In genomic region chr6:145147559-145147958, GRCh38 we compare ENCODE assay signal across 16 cellular contexts.
DNase-seq lines count a peak whose midpoint lies in the region; ATAC-seq and TF ChIP-seq lines count a peak whose summit lies in the region.
"Had no signal": no experiment of that assay in that cellular context is flagged by ENCODE, and none has a peak within 500 bp of the region (broad histone marks: within the 10 kb centered on the region; RNA-seq: fewer than 3 reads in every experiment).

No MANE protein-coding gene starts in this region.

- H3K4me3 Mint-ChIP-seq in mesothelial cell of epicardium = no peak overlapping the region

- peaks cover 3% of the 10 kb centered on the region for H3K4me1 Mint-ChIP-seq in mesothelial cell of epicardium

- no peaks in the 10 kb centered on the region for H3K36me3 Mint-ChIP-seq in mesothelial cell of epicardium

- no peak overlapping the region for H3K27ac Mint-ChIP-seq in mesothelial cell of epicardium

- no peaks in the 10 kb centered on the region for H3K9me3 ChIP-seq in osteoblast (ENCODE audit: low read depth, low read length)
- H3K9me3 ChIP-seq: esophagus muscularis mucosa, ovary, stomach had no signal

- peaks cover 12% of the 10 kb centered on the region for H3K4me1 ChIP-seq in osteoblast (ENCODE audit: insufficient read depth, low read length)
- H3K4me1 ChIP-seq: stomach had no signal

- H4K20me1 ChIP-seq in osteoblast (ENCODE audit: insufficient read depth, low read length) = no peaks in the 10 kb centered on the region

- peak overlapping the region; percentile 35 for H3K4me2 ChIP-seq in osteoblast (ENCODE audit: insufficient read depth, low read length)

- H3K4me3 ChIP-seq in NB4 (ENCODE audit: low read depth, low read length) (no peak overlapping the region), choroid plexus epithelial cell (ENCODE audit: low read depth, low read length) (no peak overlapping the region), osteoblast (ENCODE audit: insufficient read depth, low read length) (no peak overlapping the region)
- H3K4me3 ChIP-seq: esophagus muscularis mucosa, ovary, stomach had no signal

- no peaks in the 10 kb centered on the region for H3K9me3 Mint-ChIP-seq in mesothelial cell of epicardium

- H3K79me2 ChIP-seq in osteoblast (ENCODE audit: insufficient read depth, low read length) = no peaks in the 10 kb centered on the region

- no peaks in the 10 kb centered on the region for H3K27me3 Mint-ChIP-seq in mesothelial cell of epicardium (ENCODE audit: low read depth)

- no peak for TF ChIP-seq CTCF in NB4 (IDR thresholded peaks at IDR 0.05; ENCODE audit: low read depth, low read length)
- no peak for TF ChIP-seq CTCF in choroid plexus epithelial cell (conservative IDR thresholded peaks at IDR 0.05; ENCODE audit: low read depth, low read length)
- no peak for TF ChIP-seq CTCF in osteoblast (IDR thresholded peaks at IDR 0.05; ENCODE audit: extremely low read depth, low read depth, low read length)
- no peak for TF ChIP-seq CTCF in mesothelial cell of epicardium (IDR thresholded peaks at IDR 0.05; ENCODE audit: unreplicated experiment)

- no peak overlapping the region for H2AFZ ChIP-seq in osteoblast (ENCODE audit: low read length)

- H3K36me3 ChIP-seq in osteoblast (ENCODE audit: insufficient read depth, low read length) = no peaks in the 10 kb centered on the region
- H3K36me3 ChIP-seq: esophagus muscularis mucosa, ovary, stomach, WERI-Rb-1 had no signal

- H3K27ac ChIP-seq in osteoblast (ENCODE audit: low read depth, low read length) = peak overlapping the region; percentile 43
- H3K27ac ChIP-seq: esophagus muscularis mucosa, ovary, stomach, WERI-Rb-1 had no signal

- ATAC-seq in GM18868 (IDR thresholded peaks at IDR 0.05; ENCODE audit: unreplicated experiment) = peak; percentile 17
- ATAC-seq in GM19452 (IDR thresholded peaks at IDR 0.05; ENCODE audit: unreplicated experiment) = no peak

- TF ChIP-seq POLR2A in NB4 (IDR thresholded peaks at IDR 0.05; ENCODE audit: extremely low read depth, insufficient read length) = no peak

- no peaks in the 10 kb centered on the region for H3K27me3 ChIP-seq in osteoblast (ENCODE audit: insufficient read depth, low read length)
- H3K27me3 ChIP-seq: esophagus muscularis mucosa, ovary, stomach had no signal

- DNase-seq in NB4 (ENCODE audit: low read depth) (peak; percentile 24), choroid plexus epithelial cell (ENCODE audit: low read depth) (peak; percentile 32), osteoblast (ENCODE audit: insufficient read length, low spot score, missing footprints) (peak; percentile 42), NCI-H510A (lab: John Stamatoyannopoulos, UW) (no peak), foreskin melanocyte (no peak), mesothelial cell of epicardium (ENCODE audit: low spot score in 2 of 2, unreplicated experiment in 2 of 2) (no peak)
- DNase-seq: activated T-cell treated with anti-CD3 and anti-CD28 coated beads, Interleukin-2, amount 50 U/mL, for 1 hour; caudate nucleus; NCI-H1694; ovary; stimulated activated CD4-positive, alpha-beta T cell treated with anti-CD3 and anti-CD28 coated beads, Interleukin-2, amount 100 ng/mL, for 48 hours; stomach; WERI-Rb-1 had no signal

Comparison
In these comparisons a context has a peak if more than half of its experiments do, and no peak if none do; other contexts are left out.
1. DNase-seq: peak in NB4 (single experiment), choroid plexus epithelial cell (single experiment) and osteoblast (single experiment); none in NCI-H510A (single experiment), foreskin melanocyte (single experiment) and mesothelial cell of epicardium (0 of 2).